Comparison of ENCODE assay signal across 1 cellular context in the genomic region with DNA sequence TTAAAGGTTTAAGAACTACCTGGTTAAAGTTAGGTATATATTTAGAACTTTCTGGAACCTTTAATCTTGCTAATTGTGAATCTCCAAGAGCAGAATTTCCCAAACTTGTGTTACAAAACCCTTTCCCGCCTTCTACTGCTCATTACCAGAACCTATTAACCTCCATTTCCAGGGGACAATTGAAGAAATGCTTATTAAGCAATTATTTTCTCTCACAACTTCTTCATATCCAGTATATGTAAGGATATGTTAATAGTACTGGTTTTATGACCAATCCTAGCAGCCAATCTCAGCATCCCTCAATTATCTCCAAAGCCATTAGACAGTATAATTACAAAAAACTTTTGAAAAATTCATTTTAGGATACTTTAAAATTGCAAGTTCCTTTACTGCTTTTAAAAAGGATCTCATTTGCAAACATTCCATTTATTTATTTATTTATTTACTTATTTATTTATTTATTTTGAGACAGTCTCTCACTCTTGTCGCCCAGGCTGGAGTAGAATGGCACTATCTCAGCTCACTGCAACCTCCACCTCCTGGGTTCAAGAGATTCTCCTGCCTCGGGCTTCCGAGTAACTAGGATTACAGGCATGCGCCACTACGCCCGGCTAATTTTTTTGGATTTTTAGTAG.
TF ChIP-seq lines count a peak whose summit lies in the region.

No MANE protein-coding gene starts in this region.

TF ChIP-seq in HEK293, 187 proteins besides CTCF, POLR2A, EP300 and RAD21 (continues in another document):
- TF ChIP-seq, protein P1, sequence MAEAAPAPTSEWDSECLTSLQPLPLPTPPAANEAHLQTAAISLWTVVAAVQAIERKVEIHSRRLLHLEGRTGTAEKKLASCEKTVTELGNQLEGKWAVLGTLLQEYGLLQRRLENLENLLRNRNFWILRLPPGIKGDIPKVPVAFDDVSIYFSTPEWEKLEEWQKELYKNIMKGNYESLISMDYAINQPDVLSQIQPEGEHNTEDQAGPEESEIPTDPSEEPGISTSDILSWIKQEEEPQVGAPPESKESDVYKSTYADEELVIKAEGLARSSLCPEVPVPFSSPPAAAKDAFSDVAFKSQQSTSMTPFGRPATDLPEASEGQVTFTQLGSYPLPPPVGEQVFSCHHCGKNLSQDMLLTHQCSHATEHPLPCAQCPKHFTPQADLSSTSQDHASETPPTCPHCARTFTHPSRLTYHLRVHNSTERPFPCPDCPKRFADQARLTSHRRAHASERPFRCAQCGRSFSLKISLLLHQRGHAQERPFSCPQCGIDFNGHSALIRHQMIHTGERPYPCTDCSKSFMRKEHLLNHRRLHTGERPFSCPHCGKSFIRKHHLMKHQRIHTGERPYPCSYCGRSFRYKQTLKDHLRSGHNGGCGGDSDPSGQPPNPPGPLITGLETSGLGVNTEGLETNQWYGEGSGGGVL (tag by site-specific recombination; IDR thresholded peaks at IDR 0.05): no peak
- peak; percentile 82; the same call in 1 of the 2 replicates for TF ChIP-seq ZNF202 (tag by site-specific recombination; IDR thresholded peaks at IDR 0.05; ENCODE audit: borderline replicate concordance)
- no peak for TF ChIP-seq ZNF701 (tag by site-specific recombination; IDR thresholded peaks at IDR 0.05)
- no peak for TF ChIP-seq PRDM1 (tag by site-specific recombination; IDR thresholded peaks at IDR 0.05)
- 0 out of 2 replicates have a peak, but pooled peaks have one; percentile 67 for TF ChIP-seq ZNF138 (tag by site-specific recombination; IDR thresholded peaks at IDR 0.05; ENCODE audit: borderline replicate concordance)
- no peak for TF ChIP-seq ZNF391 (tag by site-specific recombination; IDR thresholded peaks at IDR 0.05; ENCODE audit: borderline replicate concordance, low read depth)
- TF ChIP-seq KLF9 (tag by site-specific recombination; IDR thresholded peaks at IDR 0.05; ENCODE audit: low read depth): no peak
- TF ChIP-seq, protein P2, sequence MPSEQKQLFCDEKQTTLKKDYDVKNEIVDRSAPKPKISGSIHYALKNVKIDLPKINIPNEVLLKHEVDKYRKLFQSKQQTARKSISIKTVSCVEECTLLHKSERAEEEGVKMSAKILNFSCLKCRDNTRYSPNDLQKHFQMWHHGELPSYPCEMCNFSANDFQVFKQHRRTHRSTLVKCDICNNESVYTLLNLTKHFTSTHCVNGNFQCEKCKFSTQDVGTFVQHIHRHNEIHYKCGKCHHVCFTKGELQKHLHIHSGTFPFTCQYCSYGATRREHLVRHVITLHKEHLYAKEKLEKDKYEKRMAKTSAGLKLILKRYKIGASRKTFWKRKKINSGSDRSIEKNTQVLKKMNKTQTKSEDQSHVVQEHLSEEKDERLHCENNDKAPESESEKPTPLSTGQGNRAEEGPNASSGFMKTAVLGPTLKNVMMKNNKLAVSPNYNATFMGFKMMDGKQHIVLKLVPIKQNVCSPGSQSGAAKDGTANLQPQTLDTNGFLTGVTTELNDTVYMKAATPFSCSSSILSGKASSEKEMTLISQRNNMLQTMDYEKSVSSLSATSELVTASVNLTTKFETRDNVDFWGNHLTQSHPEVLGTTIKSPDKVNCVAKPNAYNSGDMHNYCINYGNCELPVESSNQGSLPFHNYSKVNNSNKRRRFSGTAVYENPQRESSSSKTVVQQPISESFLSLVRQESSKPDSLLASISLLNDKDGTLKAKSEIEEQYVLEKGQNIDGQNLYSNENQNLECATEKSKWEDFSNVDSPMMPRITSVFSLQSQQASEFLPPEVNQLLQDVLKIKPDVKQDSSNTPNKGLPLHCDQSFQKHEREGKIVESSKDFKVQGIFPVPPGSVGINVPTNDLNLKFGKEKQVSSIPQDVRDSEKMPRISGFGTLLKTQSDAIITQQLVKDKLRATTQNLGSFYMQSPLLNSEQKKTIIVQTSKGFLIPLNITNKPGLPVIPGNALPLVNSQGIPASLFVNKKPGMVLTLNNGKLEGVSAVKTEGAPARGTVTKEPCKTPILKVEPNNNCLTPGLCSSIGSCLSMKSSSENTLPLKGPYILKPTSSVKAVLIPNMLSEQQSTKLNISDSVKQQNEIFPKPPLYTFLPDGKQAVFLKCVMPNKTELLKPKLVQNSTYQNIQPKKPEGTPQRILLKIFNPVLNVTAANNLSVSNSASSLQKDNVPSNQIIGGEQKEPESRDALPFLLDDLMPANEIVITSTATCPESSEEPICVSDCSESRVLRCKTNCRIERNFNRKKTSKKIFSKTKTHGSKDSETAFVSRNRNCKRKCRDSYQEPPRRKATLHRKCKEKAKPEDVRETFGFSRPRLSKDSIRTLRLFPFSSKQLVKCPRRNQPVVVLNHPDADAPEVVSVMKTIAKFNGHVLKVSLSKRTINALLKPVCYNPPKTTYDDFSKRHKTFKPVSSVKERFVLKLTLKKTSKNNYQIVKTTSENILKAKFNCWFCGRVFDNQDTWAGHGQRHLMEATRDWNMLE (tag by site-specific recombination; conservative IDR thresholded peaks at IDR 0.05; ENCODE audit: low read depth): peak; percentile 79
- TF ChIP-seq ZBTB1 (tag by site-specific recombination; IDR thresholded peaks at IDR 0.05): no peak
- TF ChIP-seq ZNF747 (tag by site-specific recombination; IDR thresholded peaks at IDR 0.05): no peak
- no peak for TF ChIP-seq KLF8 (tag by site-specific recombination; IDR thresholded peaks at IDR 0.05)
- peak; percentile 65; the same call in 1 of the 2 replicates for TF ChIP-seq ZNF266 (tag by site-specific recombination; IDR thresholded peaks at IDR 0.05; ENCODE audit: low read depth)
- TF ChIP-seq, protein P3, sequence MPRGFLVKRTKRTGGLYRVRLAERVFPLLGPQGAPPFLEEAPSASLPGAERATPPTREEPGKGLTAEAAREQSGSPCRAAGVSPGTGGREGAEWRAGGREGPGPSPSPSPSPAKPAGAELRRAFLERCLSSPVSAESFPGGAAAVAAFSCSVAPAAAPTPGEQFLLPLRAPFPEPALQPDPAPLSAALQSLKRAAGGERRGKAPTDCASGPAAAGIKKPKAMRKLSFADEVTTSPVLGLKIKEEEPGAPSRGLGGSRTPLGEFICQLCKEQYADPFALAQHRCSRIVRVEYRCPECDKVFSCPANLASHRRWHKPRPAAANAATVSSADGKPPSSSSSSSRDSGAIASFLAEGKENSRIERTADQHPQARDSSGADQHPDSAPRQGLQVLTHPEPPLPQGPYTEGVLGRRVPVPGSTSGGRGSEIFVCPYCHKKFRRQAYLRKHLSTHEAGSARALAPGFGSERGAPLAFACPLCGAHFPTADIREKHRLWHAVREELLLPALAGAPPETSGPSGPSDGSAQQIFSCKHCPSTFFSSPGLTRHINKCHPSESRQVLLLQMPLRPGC (tag by site-specific recombination; IDR thresholded peaks at IDR 0.05): no peak
- TF ChIP-seq ZNF549 (tag by site-specific recombination; IDR thresholded peaks at IDR 0.05): no peak
- TF ChIP-seq, protein P4, sequence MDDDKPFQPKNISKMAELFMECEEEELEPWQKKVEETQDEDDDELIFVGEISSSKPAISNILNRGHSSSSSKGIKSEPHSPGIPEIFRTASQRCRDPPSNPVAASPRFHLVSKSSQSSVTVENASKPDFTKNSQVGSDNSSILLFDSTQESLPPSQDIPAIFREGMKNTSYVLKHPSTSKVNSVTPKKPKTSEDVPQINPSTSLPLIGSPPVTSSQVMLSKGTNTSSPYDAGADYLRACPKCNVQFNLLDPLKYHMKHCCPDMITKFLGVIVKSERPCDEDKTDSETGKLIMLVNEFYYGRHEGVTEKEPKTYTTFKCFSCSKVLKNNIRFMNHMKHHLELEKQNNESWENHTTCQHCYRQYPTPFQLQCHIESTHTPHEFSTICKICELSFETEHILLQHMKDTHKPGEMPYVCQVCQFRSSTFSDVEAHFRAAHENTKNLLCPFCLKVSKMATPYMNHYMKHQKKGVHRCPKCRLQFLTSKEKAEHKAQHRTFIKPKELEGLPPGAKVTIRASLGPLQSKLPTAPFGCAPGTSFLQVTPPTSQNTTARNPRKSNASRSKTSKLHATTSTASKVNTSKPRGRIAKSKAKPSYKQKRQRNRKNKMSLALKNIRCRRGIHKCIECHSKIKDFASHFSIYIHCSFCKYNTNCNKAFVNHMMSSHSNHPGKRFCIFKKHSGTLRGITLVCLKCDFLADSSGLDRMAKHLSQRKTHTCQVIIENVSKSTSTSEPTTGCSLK (tag by site-specific recombination; IDR thresholded peaks at IDR 0.05): no peak
- no peak for TF ChIP-seq ZFP3 (tag by site-specific recombination; IDR thresholded peaks at IDR 0.05; ENCODE audit: low read depth)
- TF ChIP-seq ZNF155 (tag by site-specific recombination; IDR thresholded peaks at IDR 0.05): no peak
- TF ChIP-seq, protein P5, sequence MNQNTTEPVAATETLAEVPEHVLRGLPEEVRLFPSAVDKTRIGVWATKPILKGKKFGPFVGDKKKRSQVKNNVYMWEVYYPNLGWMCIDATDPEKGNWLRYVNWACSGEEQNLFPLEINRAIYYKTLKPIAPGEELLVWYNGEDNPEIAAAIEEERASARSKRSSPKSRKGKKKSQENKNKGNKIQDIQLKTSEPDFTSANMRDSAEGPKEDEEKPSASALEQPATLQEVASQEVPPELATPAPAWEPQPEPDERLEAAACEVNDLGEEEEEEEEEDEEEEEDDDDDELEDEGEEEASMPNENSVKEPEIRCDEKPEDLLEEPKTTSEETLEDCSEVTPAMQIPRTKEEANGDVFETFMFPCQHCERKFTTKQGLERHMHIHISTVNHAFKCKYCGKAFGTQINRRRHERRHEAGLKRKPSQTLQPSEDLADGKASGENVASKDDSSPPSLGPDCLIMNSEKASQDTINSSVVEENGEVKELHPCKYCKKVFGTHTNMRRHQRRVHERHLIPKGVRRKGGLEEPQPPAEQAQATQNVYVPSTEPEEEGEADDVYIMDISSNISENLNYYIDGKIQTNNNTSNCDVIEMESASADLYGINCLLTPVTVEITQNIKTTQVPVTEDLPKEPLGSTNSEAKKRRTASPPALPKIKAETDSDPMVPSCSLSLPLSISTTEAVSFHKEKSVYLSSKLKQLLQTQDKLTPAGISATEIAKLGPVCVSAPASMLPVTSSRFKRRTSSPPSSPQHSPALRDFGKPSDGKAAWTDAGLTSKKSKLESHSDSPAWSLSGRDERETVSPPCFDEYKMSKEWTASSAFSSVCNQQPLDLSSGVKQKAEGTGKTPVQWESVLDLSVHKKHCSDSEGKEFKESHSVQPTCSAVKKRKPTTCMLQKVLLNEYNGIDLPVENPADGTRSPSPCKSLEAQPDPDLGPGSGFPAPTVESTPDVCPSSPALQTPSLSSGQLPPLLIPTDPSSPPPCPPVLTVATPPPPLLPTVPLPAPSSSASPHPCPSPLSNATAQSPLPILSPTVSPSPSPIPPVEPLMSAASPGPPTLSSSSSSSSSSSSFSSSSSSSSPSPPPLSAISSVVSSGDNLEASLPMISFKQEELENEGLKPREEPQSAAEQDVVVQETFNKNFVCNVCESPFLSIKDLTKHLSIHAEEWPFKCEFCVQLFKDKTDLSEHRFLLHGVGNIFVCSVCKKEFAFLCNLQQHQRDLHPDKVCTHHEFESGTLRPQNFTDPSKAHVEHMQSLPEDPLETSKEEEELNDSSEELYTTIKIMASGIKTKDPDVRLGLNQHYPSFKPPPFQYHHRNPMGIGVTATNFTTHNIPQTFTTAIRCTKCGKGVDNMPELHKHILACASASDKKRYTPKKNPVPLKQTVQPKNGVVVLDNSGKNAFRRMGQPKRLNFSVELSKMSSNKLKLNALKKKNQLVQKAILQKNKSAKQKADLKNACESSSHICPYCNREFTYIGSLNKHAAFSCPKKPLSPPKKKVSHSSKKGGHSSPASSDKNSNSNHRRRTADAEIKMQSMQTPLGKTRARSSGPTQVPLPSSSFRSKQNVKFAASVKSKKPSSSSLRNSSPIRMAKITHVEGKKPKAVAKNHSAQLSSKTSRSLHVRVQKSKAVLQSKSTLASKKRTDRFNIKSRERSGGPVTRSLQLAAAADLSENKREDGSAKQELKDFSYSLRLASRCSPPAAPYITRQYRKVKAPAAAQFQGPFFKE (tag by site-specific recombination; IDR thresholded peaks at IDR 0.05; ENCODE audit: borderline replicate concordance): no peak
- TF ChIP-seq, protein P6, sequence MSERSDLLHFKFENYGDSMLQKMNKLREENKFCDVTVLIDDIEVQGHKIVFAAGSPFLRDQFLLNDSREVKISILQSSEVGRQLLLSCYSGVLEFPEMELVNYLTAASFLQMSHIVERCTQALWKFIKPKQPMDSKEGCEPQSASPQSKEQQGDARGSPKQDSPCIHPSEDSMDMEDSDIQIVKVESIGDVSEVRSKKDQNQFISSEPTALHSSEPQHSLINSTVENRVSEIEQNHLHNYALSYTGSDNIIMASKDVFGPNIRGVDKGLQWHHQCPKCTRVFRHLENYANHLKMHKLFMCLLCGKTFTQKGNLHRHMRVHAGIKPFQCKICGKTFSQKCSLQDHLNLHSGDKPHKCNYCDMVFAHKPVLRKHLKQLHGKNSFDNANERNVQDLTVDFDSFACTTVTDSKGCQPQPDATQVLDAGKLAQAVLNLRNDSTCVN (tag by site-specific recombination; optimal IDR thresholded peaks at IDR 0.05): no peak
- no peak for TF ChIP-seq ZNF624 (tag by site-specific recombination; IDR thresholded peaks at IDR 0.05)
- TF ChIP-seq, protein P7, sequence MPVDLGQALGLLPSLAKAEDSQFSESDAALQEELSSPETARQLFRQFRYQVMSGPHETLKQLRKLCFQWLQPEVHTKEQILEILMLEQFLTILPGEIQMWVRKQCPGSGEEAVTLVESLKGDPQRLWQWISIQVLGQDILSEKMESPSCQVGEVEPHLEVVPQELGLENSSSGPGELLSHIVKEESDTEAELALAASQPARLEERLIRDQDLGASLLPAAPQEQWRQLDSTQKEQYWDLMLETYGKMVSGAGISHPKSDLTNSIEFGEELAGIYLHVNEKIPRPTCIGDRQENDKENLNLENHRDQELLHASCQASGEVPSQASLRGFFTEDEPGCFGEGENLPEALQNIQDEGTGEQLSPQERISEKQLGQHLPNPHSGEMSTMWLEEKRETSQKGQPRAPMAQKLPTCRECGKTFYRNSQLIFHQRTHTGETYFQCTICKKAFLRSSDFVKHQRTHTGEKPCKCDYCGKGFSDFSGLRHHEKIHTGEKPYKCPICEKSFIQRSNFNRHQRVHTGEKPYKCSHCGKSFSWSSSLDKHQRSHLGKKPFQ (tag by site-specific recombination; IDR thresholded peaks at IDR 0.05): no peak
- TF ChIP-seq ZNF610 (tag by site-specific recombination; IDR thresholded peaks at IDR 0.05; ENCODE audit: borderline replicate concordance): no peak
- TF ChIP-seq KLF10 (tag by site-specific recombination; IDR thresholded peaks at IDR 0.05): no peak
- no peak for TF ChIP-seq ZNF366 (tag by site-specific recombination; conservative IDR thresholded peaks at IDR 0.05)
- TF ChIP-seq, protein P8, sequence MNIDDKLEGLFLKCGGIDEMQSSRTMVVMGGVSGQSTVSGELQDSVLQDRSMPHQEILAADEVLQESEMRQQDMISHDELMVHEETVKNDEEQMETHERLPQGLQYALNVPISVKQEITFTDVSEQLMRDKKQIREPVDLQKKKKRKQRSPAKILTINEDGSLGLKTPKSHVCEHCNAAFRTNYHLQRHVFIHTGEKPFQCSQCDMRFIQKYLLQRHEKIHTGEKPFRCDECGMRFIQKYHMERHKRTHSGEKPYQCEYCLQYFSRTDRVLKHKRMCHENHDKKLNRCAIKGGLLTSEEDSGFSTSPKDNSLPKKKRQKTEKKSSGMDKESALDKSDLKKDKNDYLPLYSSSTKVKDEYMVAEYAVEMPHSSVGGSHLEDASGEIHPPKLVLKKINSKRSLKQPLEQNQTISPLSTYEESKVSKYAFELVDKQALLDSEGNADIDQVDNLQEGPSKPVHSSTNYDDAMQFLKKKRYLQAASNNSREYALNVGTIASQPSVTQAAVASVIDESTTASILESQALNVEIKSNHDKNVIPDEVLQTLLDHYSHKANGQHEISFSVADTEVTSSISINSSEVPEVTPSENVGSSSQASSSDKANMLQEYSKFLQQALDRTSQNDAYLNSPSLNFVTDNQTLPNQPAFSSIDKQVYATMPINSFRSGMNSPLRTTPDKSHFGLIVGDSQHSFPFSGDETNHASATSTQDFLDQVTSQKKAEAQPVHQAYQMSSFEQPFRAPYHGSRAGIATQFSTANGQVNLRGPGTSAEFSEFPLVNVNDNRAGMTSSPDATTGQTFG (tag by site-specific recombination; IDR thresholded peaks at IDR 0.05; ENCODE audit: borderline replicate concordance): no peak
- TF ChIP-seq, protein P9, sequence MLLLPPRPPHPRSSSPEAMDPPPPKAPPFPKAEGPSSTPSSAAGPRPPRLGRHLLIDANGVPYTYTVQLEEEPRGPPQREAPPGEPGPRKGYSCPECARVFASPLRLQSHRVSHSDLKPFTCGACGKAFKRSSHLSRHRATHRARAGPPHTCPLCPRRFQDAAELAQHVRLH (tag by site-specific recombination; IDR thresholded peaks at IDR 0.05): no peak
- no peak for TF ChIP-seq ZBTB7A (tag by site-specific recombination; IDR thresholded peaks at IDR 0.05; ENCODE audit: low read depth)
